ENCODE assay signal across 16 cellular contexts in genomic region chr6:136087986-136088385, GRCh38.
"Had no signal": no experiment of that assay in that cellular context is flagged by ENCODE, and none has a peak within 500 bp of the region (broad histone marks: within the 10 kb centered on the region; RNA-seq: fewer than 3 reads in every experiment).

No MANE protein-coding gene starts in this region.

- H3K36me3 ChIP-seq: ascending aorta, cardiac muscle cell, lower lobe of right lung, transverse colon had no signal

- H3K27ac ChIP-seq: ascending aorta, cardiac muscle cell, lower lobe of right lung had no signal

- H3K27me3 ChIP-seq: ascending aorta, cardiac muscle cell, transverse colon had no signal

- DNase-seq: activated CD4-positive, CD25-positive, alpha-beta regulatory T cell; activated naive CD4-positive, alpha-beta T cell; erythroblast; hypothalamus; lower lobe of right lung; naive thymus-derived CD4-positive, alpha-beta T cell; posterior cingulate gyrus; small intestine; stimulated activated CD4-positive, alpha-beta T cell treated with anti-CD3 and anti-CD28 coated beads, Interleukin-4, amount 100 ng/mL, for 4 hours; stimulated activated CD8-positive, alpha-beta memory T cell treated with anti-CD3 and anti-CD28 coated beads, Interleukin-4, amount 100 ng/mL, for 48 hours; stimulated activated naive CD4-positive, alpha-beta T cell treated with Interleukin-2 at 50 U/mL for 16 hours; substantia nigra; SW 1271; transverse colon had no signal

- ATAC-seq: lower lobe of right lung; naive thymus-derived CD4-positive, alpha-beta T cell had no signal

- H3K9me3 ChIP-seq: ascending aorta, lower lobe of right lung, transverse colon had no signal

- H3K4me3 ChIP-seq: ascending aorta, cardiac muscle cell, lower lobe of right lung, transverse colon had no signal

- H3K4me1 ChIP-seq: ascending aorta, transverse colon had no signal
